Comparison of ENCODE assay signal across 1 cellular context in genomic region chr13:27403727-27404385, GRCh38.
TF ChIP-seq lines count a peak whose summit lies in the region.

No MANE protein-coding gene starts in this region.

TF ChIP-seq in HepG2, 621 proteins besides CTCF, POLR2A, EP300 and RAD21 (continued from another document and continues in another):
- TF ChIP-seq KMT2B (CRISPR knock-in tag; IDR thresholded peaks at IDR 0.05) (no peak), SMAD1 (CRISPR knock-in tag; IDR thresholded peaks at IDR 0.05; ENCODE audit: borderline replicate concordance, low read depth) (no peak), MTA1 (CRISPR knock-in tag; IDR thresholded peaks at IDR 0.05; ENCODE audit: borderline replicate concordance) (peak; percentile 66; the same call in 1 of the 2 replicates), ZNF468 (CRISPR knock-in tag; IDR thresholded peaks at IDR 0.05) (no peak), ARID2 (CRISPR knock-in tag; IDR thresholded peaks at IDR 0.05; ENCODE audit: borderline replicate concordance) (no peak), KLF9 (CRISPR knock-in tag; IDR thresholded peaks at IDR 0.05; ENCODE audit: low read depth) (no peak), REL (CRISPR knock-in tag; conservative IDR thresholded peaks at IDR 0.05) (no peak), ZC3H13 (CRISPR knock-in tag; IDR thresholded peaks at IDR 0.05) (no peak), DRAP1 (CRISPR knock-in tag; IDR thresholded peaks at IDR 0.05) (no peak), ZNF430 (CRISPR knock-in tag; IDR thresholded peaks at IDR 0.05) (no peak), TFDP1 (CRISPR knock-in tag; IDR thresholded peaks at IDR 0.05; ENCODE audit: borderline replicate concordance) (peak; percentile 60; the same call in 1 of the 2 replicates), RAD51 (IDR thresholded peaks at IDR 0.05; ENCODE audit: borderline replicate concordance) (no peak), YEATS2 (CRISPR knock-in tag; IDR thresholded peaks at IDR 0.05; ENCODE audit: borderline replicate concordance) (no peak), ELK4 (CRISPR knock-in tag; IDR thresholded peaks at IDR 0.05; ENCODE audit: borderline replicate concordance) (no peak), ZMAT3 (CRISPR knock-in tag; conservative IDR thresholded peaks at IDR 0.05) (peak; percentile 73; the same call in 1 of the 2 replicates), ZFP36L2 (CRISPR knock-in tag; IDR thresholded peaks at IDR 0.05) (no peak), ZNF30 (CRISPR knock-in tag; IDR thresholded peaks at IDR 0.05) (no peak), LRRFIP1 (CRISPR knock-in tag; conservative IDR thresholded peaks at IDR 0.05) (no peak), ZNF75D (CRISPR knock-in tag; IDR thresholded peaks at IDR 0.05; ENCODE audit: borderline replicate concordance) (no peak), ZGPAT (CRISPR knock-in tag; IDR thresholded peaks at IDR 0.05) (peak; percentile 59; the same call in 1 of the 2 replicates), ZNF850 (CRISPR knock-in tag; conservative IDR thresholded peaks at IDR 0.05) (no peak), ZNF598 (CRISPR knock-in tag; IDR thresholded peaks at IDR 0.05; ENCODE audit: borderline replicate concordance) (no peak), JUNB (CRISPR knock-in tag; IDR thresholded peaks at IDR 0.05; ENCODE audit: borderline replicate concordance) (no peak), ZNF180 (CRISPR knock-in tag; IDR thresholded peaks at IDR 0.05; ENCODE audit: borderline replicate concordance, low read depth) (no peak), ZNF17 (CRISPR knock-in tag; IDR thresholded peaks at IDR 0.05) (no peak), JDP2 (CRISPR knock-in tag; IDR thresholded peaks at IDR 0.05; ENCODE audit: borderline replicate concordance) (no peak), DZIP1 (CRISPR knock-in tag; IDR thresholded peaks at IDR 0.05) (0 out of 2 replicates have a peak, but pooled peaks have one; percentile 55), MXI1 (IDR thresholded peaks at IDR 0.05; ENCODE audit: borderline replicate concordance, low read depth, low read length) (no peak), SETDB1 (CRISPR knock-in tag; IDR thresholded peaks at IDR 0.05; ENCODE audit: borderline replicate concordance) (no peak), CBFB (CRISPR knock-in tag; IDR thresholded peaks at IDR 0.05) (no peak), ZHX2 (IDR thresholded peaks at IDR 0.05; ENCODE audit: low read depth) (no peak), ZHX2 (CRISPR knock-in tag; IDR thresholded peaks at IDR 0.05; ENCODE audit: borderline replicate concordance) (no peak), TCF7L2 (IDR thresholded peaks at IDR 0.05; ENCODE audit: low read depth, low read length) (no peak), ZNF841 (CRISPR knock-in tag; IDR thresholded peaks at IDR 0.05; ENCODE audit: borderline replicate concordance) (no peak), BORCS8-MEF2B (CRISPR knock-in tag; IDR thresholded peaks at IDR 0.05) (0 out of 2 replicates have a peak, but pooled peaks have one; percentile 35), ZNF770 (CRISPR knock-in tag; IDR thresholded peaks at IDR 0.05) (peak; percentile 13; the same call in 1 of the 2 replicates), ZSCAN30 (CRISPR knock-in tag; IDR thresholded peaks at IDR 0.05) (no peak), ZNF205 (CRISPR knock-in tag; IDR thresholded peaks at IDR 0.05) (no peak), ZNF503 (CRISPR knock-in tag; IDR thresholded peaks at IDR 0.05) (no peak), TFDP2 (CRISPR knock-in tag; IDR thresholded peaks at IDR 0.05) (no peak), DNMT3B (CRISPR knock-in tag; conservative IDR thresholded peaks at IDR 0.05) (no peak), ZNF331 (CRISPR knock-in tag; IDR thresholded peaks at IDR 0.05) (no peak; the same call in 1 of the 2 replicates)
